In the genomic region with DNA sequence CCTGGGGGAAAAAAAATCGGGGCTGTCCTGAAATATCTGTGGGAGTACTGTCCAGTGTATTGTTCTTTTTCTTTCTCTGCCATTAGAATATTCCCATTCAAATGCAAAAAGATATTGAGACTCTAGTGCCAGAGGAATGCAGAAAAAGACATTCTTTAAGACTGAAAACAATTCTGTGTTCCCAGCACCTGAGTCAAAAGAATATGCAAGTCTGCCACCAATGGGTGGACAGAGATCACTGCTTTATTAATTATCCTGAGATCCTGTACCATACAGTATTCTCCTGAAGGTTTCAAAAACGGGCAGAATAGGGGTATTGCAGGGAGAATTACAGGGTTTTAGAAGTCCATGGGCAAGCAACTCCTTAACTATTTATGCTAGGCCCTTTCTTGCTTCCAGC, we compare ENCODE assay signal across 11 cellular contexts.
DNase-seq lines count a peak whose midpoint lies in the region; ATAC-seq and TF ChIP-seq lines count a peak whose summit lies in the region.
"Had no signal": no experiment of that assay in that cellular context is flagged by ENCODE, and none has a peak within 500 bp of the region (broad histone marks: within the 10 kb centered on the region; RNA-seq: fewer than 3 reads in every experiment).

No MANE protein-coding gene starts in this region.

- no peak overlapping the region for H3K27ac ChIP-seq in thoracic aorta

- no peaks in the 10 kb centered on the region for H3K4me1 ChIP-seq in thoracic aorta (ENCODE audit: control insufficient read depth in 1 of 2, low read depth in 2 of 2)

- H3K4me3 ChIP-seq in fibroblast of pulmonary artery (replicated peaks; ENCODE audit: low read depth, low read length), result no peak overlapping the region
- H3K4me3 ChIP-seq in thoracic aorta, result no peak overlapping the region

- H3K36me3 ChIP-seq in thoracic aorta, result no peaks in the 10 kb centered on the region

- no peaks in the 10 kb centered on the region for H3K27me3 ChIP-seq in thoracic aorta (replicated peaks; ENCODE audit: insufficient read depth)

- DNase-seq in SIG-M5 treated with dmso at 0.1 percent for 504 hours (lab: John Stamatoyannopoulos, UW; ENCODE audit: unreplicated experiment), result peak; percentile 23
- no peak for DNase-seq in SIG-M5 (lab: John Stamatoyannopoulos, UW)
- peak; percentile 19 for DNase-seq in RPMI7951 (ENCODE audit: low read depth)
- peak; percentile 84 for DNase-seq in fibroblast of pulmonary artery (ENCODE audit: low read depth)
- no peak for DNase-seq in thoracic aorta (ENCODE audit: low spot score)
- no peak for DNase-seq in activated naive CD4-positive, alpha-beta T cell treated with Interleukin-2 at 50 U/mL for 16 hours
- DNase-seq: activated CD8-positive, alpha-beta memory T cell treated with anti-CD3 and anti-CD28 coated beads, Interleukin-2, amount 50 U/mL, for 48 hours; effector memory CD4-positive, alpha-beta T cell; naive thymus-derived CD4-positive, alpha-beta T cell had no signal

- TF ChIP-seq CTCF in fibroblast of pulmonary artery (IDR thresholded peaks at IDR 0.05; ENCODE audit: low read length, missing control alignments) (peak; percentile 54), thoracic aorta (IDR thresholded peaks at IDR 0.05) (peak; percentile 10)

- ATAC-seq in thoracic aorta (ENCODE audit: insufficient number of reproducible peaks, low FRiP score, low read depth), result no peak
- ATAC-seq in HG02884 (IDR thresholded peaks at IDR 0.05; ENCODE audit: unreplicated experiment), result no peak
- ATAC-seq in GM18519 (IDR thresholded peaks at IDR 0.05; ENCODE audit: low FRiP score, unreplicated experiment), result no peak
- ATAC-seq: naive thymus-derived CD4-positive, alpha-beta T cell had no signal

- H3K9me3 ChIP-seq in thoracic aorta, result no peaks in the 10 kb centered on the region

Comparison
In these comparisons a context has a peak if more than half of its experiments do, and no peak if none do; other contexts are left out.
1. DNase-seq: peak in SIG-M5 treated with dmso at 0.1 percent for 504 hours (single experiment), RPMI7951 (single experiment) and fibroblast of pulmonary artery (single experiment); none in SIG-M5 (single experiment), thoracic aorta (single experiment) and activated naive CD4-positive, alpha-beta T cell treated with Interleukin-2 at 50 U/mL for 16 hours (single experiment).